20 cellular contexts compared by ENCODE assay signal in genomic region chr10:91391915-91392314, GRCh38.
"Had no signal": no experiment of that assay in that cellular context is flagged by ENCODE, and none has a peak within 500 bp of the region (broad histone marks: within the 10 kb centered on the region; RNA-seq: fewer than 3 reads in every experiment).

No MANE protein-coding gene starts in this region.

- H3K27ac ChIP-seq: neutrophil, ovary, prostate gland, vagina had no signal

- H3K9me3 ChIP-seq: neutrophil, ovary, prostate gland, vagina had no signal

- H3K36me3 ChIP-seq: neutrophil, ovary, prostate gland, vagina had no signal

- ATAC-seq: esophagus mucosa; left lobe of liver; stimulated activated naive B cell treated with anti-CD40 and anti-IgM and Interleukin-4, amounts not matched to agents 10 μg/mL and 1 μg/mL and 100 μg/mL, for 72 hours; WTC11 had no signal

- H3K4me3 ChIP-seq: ovary, prostate gland, vagina had no signal

- DNase-seq: activated CD4-positive, alpha-beta T cell treated with anti-CD3 and anti-CD28 coated beads for 4 hours; activated CD4-positive, alpha-beta T cell treated with anti-CD3 and anti-CD28 coated beads, Interleukin-2, amount 50 U/mL, for 48 hours; activated naive CD4-positive, alpha-beta T cell treated with Interleukin-2 at 50 U/mL for 16 hours; activated naive CD8-positive, alpha-beta T cell treated with anti-CD3 and anti-CD28 coated beads for 36 hours; activated T-cell treated with anti-CD3 and anti-CD28 coated beads, Interleukin-2, amount 50 U/mL, for 48 hours; central memory CD4-positive, alpha-beta T cell; effector memory CD4-positive, alpha-beta T cell; foreskin melanocyte; immature natural killer cell; ovary; stimulated activated CD4-positive, alpha-beta T cell treated with anti-CD3 and anti-CD28 coated beads, Interleukin-2, amount 100 ng/mL, for 48 hours; stimulated activated CD8-positive, alpha-beta memory T cell treated with anti-CD3 and anti-CD28 coated beads, Interleukin-4, amount 100 ng/mL, for 48 hours; stimulated activated naive B cell treated with anti-CD40 and anti-IgM and Interleukin-4, amounts not matched to agents 10 μg/mL and 1 μg/mL and 100 μg/mL, for 72 hours; trophoblast cell had no signal

- H3K27me3 ChIP-seq: ovary, vagina had no signal
